ENCODE assay signal across 8 cellular contexts in the genomic region with DNA sequence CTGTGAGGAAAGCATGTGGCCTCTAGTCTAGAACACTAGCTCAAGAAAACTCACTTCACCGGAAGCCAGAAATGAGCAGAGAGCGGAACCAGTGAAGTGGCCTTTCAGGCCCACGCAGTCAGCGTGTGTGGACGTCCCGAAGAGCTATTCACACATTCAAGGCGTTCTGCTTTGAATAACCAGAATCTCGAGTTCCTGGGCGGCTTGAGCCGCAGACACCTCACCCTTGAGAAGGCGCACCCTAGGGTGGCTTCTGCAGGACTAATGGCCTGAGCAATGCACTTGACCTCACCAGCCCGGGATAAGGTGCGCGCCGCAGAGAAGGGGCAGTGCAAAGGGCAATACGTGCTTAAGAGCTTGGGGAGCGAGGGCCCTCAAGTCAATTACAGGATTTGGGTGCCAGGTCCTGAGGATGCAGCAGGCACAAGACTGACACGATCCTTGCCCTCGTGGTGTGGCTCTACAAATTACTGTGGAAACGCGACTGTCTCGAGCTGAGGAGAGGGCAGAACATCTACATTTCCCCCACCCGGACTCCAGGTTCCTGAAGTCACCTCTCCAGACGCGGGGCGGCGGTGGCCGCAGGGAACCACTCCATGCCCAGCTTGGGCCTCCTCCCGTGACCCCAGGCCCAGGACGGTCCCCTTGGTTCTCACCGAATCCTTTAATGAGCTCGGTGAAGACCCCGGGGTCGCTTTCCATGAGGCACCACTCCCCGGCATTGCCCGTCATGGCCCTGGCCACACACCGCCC. TPM values are rescaled to one million over a fixed set of nuclear protein-coding genes. Genes with fewer than 3 reads are reported as not detected.
DNase-seq lines count a peak whose midpoint lies in the region; TF ChIP-seq lines count a peak whose summit lies in the region.

No MANE protein-coding gene starts in this region.

- H2AFZ ChIP-seq in GM23248 = peak overlapping the region; percentile 86

- H3K4me3 ChIP-seq in GM12864 (ENCODE audit: low read depth, low read length) (peak overlapping the region; percentile 92), GM23248 (peak overlapping the region; percentile 91)

- no peaks in the 10 kb centered on the region for H3K36me3 ChIP-seq in GM23248 (ENCODE audit: low read depth)

- peaks cover 23% of the 10 kb centered on the region for H3F3A ChIP-seq in GM23248 (ENCODE audit: insufficient read depth)

- peak overlapping the region; percentile 97 for H3K27ac ChIP-seq in GM23248

- peaks cover 41% of the 10 kb centered on the region for H3K4me1 ChIP-seq in GM23248 (ENCODE audit: insufficient read depth)

- WGBS in GM23248 (ENCODE audit: low coverage in 1 of 2, low lambda C conversion rate in 2 of 2, missing lambda C conversion rate in 2 of 2), 2 experiments = 1 to 2% methylated on average over 37 of the region's 37 CpGs

- in situ Hi-C loops in GM23248 (cut with MboI) = no loop called here

- H3K9me3 ChIP-seq in GM23248 (ENCODE audit: low read depth) = no peaks in the 10 kb centered on the region

- H3K4me3 Mint-ChIP-seq in T-helper 2 cell treated with Interferon-gamma antibody and Interleukin-4, amounts not matched to agents 5 μg/mL and 100 μg/mL, for 36 hours = peak overlapping the region; percentile 92

- H3K79me2 ChIP-seq in GM23248 (ENCODE audit: insufficient read depth) = peaks cover 88% of the 10 kb centered on the region

- H3K9ac ChIP-seq in GM23248 = peak overlapping the region; percentile 99

- no peaks in the 10 kb centered on the region for H3K9me2 ChIP-seq in GM23248 (ENCODE audit: insufficient read depth)

- H3K27me3 ChIP-seq in GM23248 (replicated peaks; ENCODE audit: insufficient read depth) = no peaks in the 10 kb centered on the region

- no peaks in the 10 kb centered on the region for H3K9me3 Mint-ChIP-seq in T-helper 2 cell treated with Interferon-gamma antibody and Interleukin-4, amounts not matched to agents 5 μg/mL and 100 μg/mL, for 36 hours

- no peak for TF ChIP-seq CTCF in GM12864 (IDR thresholded peaks at IDR 0.05; ENCODE audit: low read depth, low read length, missing control alignments)

- H3K4me2 ChIP-seq in GM23248 (ENCODE audit: unreplicated experiment) = peak overlapping the region; percentile 96

- no peaks in the 10 kb centered on the region for H3K27me3 Mint-ChIP-seq in T-helper 2 cell treated with Interferon-gamma antibody and Interleukin-4, amounts not matched to agents 5 μg/mL and 100 μg/mL, for 36 hours (ENCODE audit: low read depth)

- H3K27ac Mint-ChIP-seq in T-helper 2 cell treated with Interferon-gamma antibody and Interleukin-4, amounts not matched to agents 5 μg/mL and 100 μg/mL, for 36 hours = peak overlapping the region; percentile 99

- DNase-seq in GM12864 (ENCODE audit: low read depth) (peak; percentile 83), GM23248 (peak; percentile 83), LHCN-M2 (ENCODE audit: low read depth) (peak; percentile 42), astrocyte of the hippocampus (ENCODE audit: low read depth, low spot score) (peak; percentile 59), iris pigment epithelial cell (ENCODE audit: low read depth) (peak; percentile 67), globus pallidus (ENCODE audit: low spot score) (no peak)
- DNase-seq in T-helper 2 cell treated with Interferon-gamma antibody and Interleukin-4, amounts not matched to agents 5 μg/mL and 100 μg/mL, for 36 hours (ENCODE audit: low spot score) = peak; percentile 79
- peak; percentile 30 to 47 for DNase-seq in stimulated activated CD4-positive, alpha-beta T cell treated with anti-CD3 and anti-CD28 coated beads, Interleukin-1b, Interleukin-23, amount 100 ng/mL, for 4 hours (ENCODE audit: low read depth in 2 of 2)

- H3K4me1 Mint-ChIP-seq in T-helper 2 cell treated with Interferon-gamma antibody and Interleukin-4, amounts not matched to agents 5 μg/mL and 100 μg/mL, for 36 hours (ENCODE audit: low read depth) = peaks cover 47% of the 10 kb centered on the region

- H4K20me1 ChIP-seq in GM23248 (ENCODE audit: insufficient read depth) = peaks cover 4% of the 10 kb centered on the region; the same call in 1 of the 2 replicates

- H3K36me3 Mint-ChIP-seq in T-helper 2 cell treated with Interferon-gamma antibody and Interleukin-4, amounts not matched to agents 5 μg/mL and 100 μg/mL, for 36 hours (ENCODE audit: low read depth) = peaks cover 30% of the 10 kb centered on the region

RNA-seq across cellular contexts. Expression of gene UCHL5, which starts 0.5 kb away (rescaled TPM):
- 17.5 and 22.5 TPM in 2 replicates for total RNA-seq in GM23248 (2014; rRNA removed; shearing (Covaris generic))
- polyA plus RNA-seq in GM23248 (2016; fragmentation: Nextera tagmentation; extraction: Ambion mirVana) = 49.1 and 50.8 TPM in 2 replicates
- 30.2 and 40.3 TPM in 2 replicates for total RNA-seq in LHCN-M2 (2014; rRNA removed)
- polyA plus RNA-seq in LHCN-M2 (2012) = 13.9 TPM

RNA-seq across cellular contexts. Expression of gene RO60, which starts 0.7 kb away (rescaled TPM):
- 68.6 and 71.3 TPM in 2 replicates for total RNA-seq in GM23248 (2014; rRNA removed; shearing (Covaris generic))
- 104 TPM in 2 replicates for polyA plus RNA-seq in GM23248 (2016; fragmentation: Nextera tagmentation; extraction: Ambion mirVana)
- total RNA-seq in LHCN-M2 (2014; rRNA removed) = 96.5 and 97.0 TPM in 2 replicates
- polyA plus RNA-seq in LHCN-M2 (2012) = 10.9 TPM

RNA-seq across cellular contexts. Expression of gene GLRX2, which starts 46.5 kb away (rescaled TPM):
- 8.6 and 10.7 TPM in 2 replicates for total RNA-seq in GM23248 (2014; rRNA removed; shearing (Covaris generic))
- polyA plus RNA-seq in GM23248 (2016; fragmentation: Nextera tagmentation; extraction: Ambion mirVana) = 57.5 and 60.0 TPM in 2 replicates
- total RNA-seq in LHCN-M2 (2014; rRNA removed) = 24.4 and 26.5 TPM in 2 replicates
- polyA plus RNA-seq in LHCN-M2 (2012) = 39.4 TPM
